Comparison of ENCODE assay signal across 1 cellular context in genomic region chr5:133995903-133996563, GRCh38.
TF ChIP-seq lines count a peak whose summit lies in the region.

No MANE protein-coding gene starts in this region.

TF ChIP-seq in GM23338, 12 proteins besides CTCF, POLR2A, EP300 and RAD21 (continued from another document):
- no peak for TF ChIP-seq REST (IDR thresholded peaks at IDR 0.05; ENCODE audit: unreplicated experiment)
- no peak for TF ChIP-seq ETS1 (IDR thresholded peaks at IDR 0.05)
- TF ChIP-seq CREB1 (CRISPR knock-in tag; IDR thresholded peaks at IDR 0.05; ENCODE audit: low read depth) = no peak
- TF ChIP-seq JUNB (IDR thresholded peaks at IDR 0.05; ENCODE audit: unreplicated experiment) = no peak
